Comparison of ENCODE assay signal across 9 cellular contexts in genomic region chr2:150472122-150472899, GRCh38. TPM values are rescaled to one million over a fixed set of nuclear protein-coding genes. Genes with fewer than 3 reads are reported as not detected.
DNase-seq lines count a peak whose midpoint lies in the region; ATAC-seq and TF ChIP-seq lines count a peak whose summit lies in the region.
"Had no signal": no experiment of that assay in that cellular context is flagged by ENCODE, and none has a peak within 500 bp of the region (broad histone marks: within the 10 kb centered on the region; RNA-seq: fewer than 3 reads in every experiment).

No MANE protein-coding gene starts in this region.

- H3K18ac ChIP-seq in IMR-90 (ENCODE audit: low read depth, low read length), result no peak overlapping the region; the same call in 1 of the 2 replicates

- no peak overlapping the region for H3K4me3 ChIP-seq in IMR-90 (ENCODE audit: insufficient read depth, low read depth, low read length)

- H3K4me1 ChIP-seq in IMR-90 (ENCODE audit: control insufficient read depth, insufficient read depth, low read length), result peaks cover 16% of the 10 kb centered on the region

- peak overlapping the region; percentile 44 for H3K27ac ChIP-seq in IMR-90 (ENCODE audit: insufficient read depth, low read length)
- H3K27ac ChIP-seq: KMS-11 had no signal

- 0 out of 2 replicates have a peak overlapping the region, but pooled peaks have one; percentile 29 for H2AK5ac ChIP-seq in IMR-90 (ENCODE audit: low read depth, low read length)

- H3K4me1 Mint-ChIP-seq in neural crest cell, result peaks cover 70% of the 10 kb centered on the region

- no peak overlapping the region for H4K91ac ChIP-seq in IMR-90 (ENCODE audit: insufficient read depth, low read depth, low read length)

- intact Hi-C loops in IMR-90 (cut with micrococcal nuclease), result no loop called here

- peaks cover 31% of the 10 kb centered on the region for H3K9me1 ChIP-seq in IMR-90 (ENCODE audit: insufficient read depth, low read length)

- peak overlapping the region; percentile 1; the same call in 1 of the 2 replicates for H3K9ac ChIP-seq in IMR-90 (ENCODE audit: low read depth, low read length)
- H3K9ac ChIP-seq: KMS-11 had no signal

- in situ Hi-C loops in IMR-90 (cut with MboI; ENCODE audit: low sequenced_read_pairs), result loop anchor here (5.0 to 25.0 kb wide), 3 partner anchors 335 to 875 kb away; no protein-coding TSS in a partner anchor

- TF ChIP-seq POLR2A in IMR-90 (IDR thresholded peaks at IDR 0.05; ENCODE audit: low read depth, low read length), result no peak

- H4K20me1 ChIP-seq in IMR-90 (ENCODE audit: insufficient read depth, low read length), result peaks cover 96% of the 10 kb centered on the region

- H3K36me3 Mint-ChIP-seq in neural crest cell (ENCODE audit: low read depth), result peaks cover 43% of the 10 kb centered on the region

- peaks cover 6 to 61% of the 10 kb centered on the region in 2 experiments; a peak in 3 of 4 replicates for H3K79me1 ChIP-seq in IMR-90 (ENCODE audit: low read depth in 1 of 2, low read length in 2 of 2)

- ATAC-seq in IMR-90 (ENCODE audit: low read depth), result peak; percentile 36

- no peaks in the 10 kb centered on the region for H3K9me3 ChIP-seq in IMR-90 (ENCODE audit: control insufficient read depth, insufficient read depth, low read length)

- dilution Hi-C loops in IMR-90 (cut with HindIII; ENCODE audit: low sequenced_read_pairs, unreplicated experiment), result no loop called here

- no peak overlapping the region for H3K27ac Mint-ChIP-seq in neural crest cell (ENCODE audit: unreplicated experiment)

- POLR2A ChIA-PET in IMR-90 (lab: Charles Lee; ENCODE audit: unreplicated experiment), result interaction anchor here (0.6 kb wide), 1 partner anchor 885 kb away, joined by 7 read pairs; no protein-coding TSS in a partner anchor

- H3K4ac ChIP-seq in IMR-90 (ENCODE audit: low read depth, low read length), result peak overlapping the region; percentile 65

- H3K27me3 Mint-ChIP-seq in neural crest cell (ENCODE audit: low read depth), result no peaks in the 10 kb centered on the region

- no CpG with 5 or more reads among the region's 5 CpGs for WGBS in IMR-90 (ENCODE audit: extremely low coverage in 2 of 2, insufficient read length in 1 of 2), 2 experiments

- H2BK5ac ChIP-seq in IMR-90 (ENCODE audit: low read depth, low read length, poor library complexity, severe bottlenecking), result peak overlapping the region; percentile 62

- no peak overlapping the region for H3K56ac ChIP-seq in IMR-90 (ENCODE audit: extremely low read depth, insufficient read depth, low read length)

- no peak overlapping the region for H2BK15ac ChIP-seq in IMR-90 (ENCODE audit: low read depth, low read length)

- CTCF ChIA-PET in IMR-90 (lab: Yijun Ruan, JAX), result no interaction called here

- H3K23ac ChIP-seq in IMR-90 (ENCODE audit: low read depth, low read length), result peak overlapping the region; percentile 66

- no peak overlapping the region for H2AFZ ChIP-seq in IMR-90 (replicated peaks; ENCODE audit: low read length, poor library complexity)

- no peak for TF ChIP-seq CTCF in IMR-90 (conservative IDR thresholded peaks at IDR 0.05; ENCODE audit: low read depth, low read length)
- TF ChIP-seq CTCF in neural crest cell (conservative IDR thresholded peaks at IDR 0.05), result no peak

- peak; percentile 64 for DNase-seq in GM03348 (ENCODE audit: low spot score)
- DNase-seq in IMR-90, result peak; percentile 87
- DNase-seq in dermis blood vessel endothelial cell, result peak; percentile 72
- no peak for DNase-seq in neural crest cell (ENCODE audit: low read depth, low spot score)
- no peak for DNase-seq in NCI-H187 (lab: John Stamatoyannopoulos, UW)
- no peak for DNase-seq in activated CD8-positive, alpha-beta memory T cell treated with anti-CD3 and anti-CD28 coated beads, Interleukin-2, amount 50 U/mL, for 48 hours
- no peak for DNase-seq in HuH-7.5 (ENCODE audit: low spot score)
- no peak for DNase-seq in midbrain (lab: John Stamatoyannopoulos, UW)

- BruUV-seq in IMR-90 (replicated peaks; lab: Mats Ljungman, UMichigan), result no TSS peak

- no peaks in the 10 kb centered on the region for H3K27me3 ChIP-seq in IMR-90 (ENCODE audit: control insufficient read depth, insufficient read depth, low read length)

- peak overlapping the region; percentile 23; the same call in 1 of the 2 replicates for H2BK20ac ChIP-seq in IMR-90 (ENCODE audit: low read depth, low read length)

- no peak overlapping the region for H2AK9ac ChIP-seq in IMR-90 (replicated peaks; ENCODE audit: low read depth, low read length, poor library complexity)

- peaks cover 68% of the 10 kb centered on the region for H3K36me3 ChIP-seq in IMR-90 (ENCODE audit: control insufficient read depth, insufficient read depth, low read length)

- H4K8ac ChIP-seq in IMR-90 (ENCODE audit: low read depth in 2 of 2, low read length in 2 of 2), result peak overlapping the region in 1 of 2 experiments; percentile 52; a peak in 2 of 4 replicates

- peak overlapping the region; percentile 2 for H3K4me2 ChIP-seq in IMR-90 (ENCODE audit: low read depth, low read length)
- H3K4me2 ChIP-seq: KMS-11 had no signal

- H3K14ac ChIP-seq in IMR-90 (replicated peaks; ENCODE audit: low read depth, low read length), result 0 out of 2 replicates have a peak overlapping the region, but pooled peaks have one; percentile 11

- no peak for TF ChIP-seq RAD21 in IMR-90 (IDR thresholded peaks at IDR 0.05; ENCODE audit: low read length)

- H3K9me3 Mint-ChIP-seq in neural crest cell, result no peaks in the 10 kb centered on the region

- H2BK120ac ChIP-seq in IMR-90 (ENCODE audit: low read depth, low read length), result peak overlapping the region; percentile 23

- H3K4me3 Mint-ChIP-seq in neural crest cell, result peak overlapping the region; percentile 10

- 0 out of 2 replicates have a peak overlapping the region, but pooled peaks have one; percentile 2 for H4K5ac ChIP-seq in IMR-90 (ENCODE audit: low read depth, low read length)

TF ChIP-seq in IMR-90, 13 proteins besides CTCF, POLR2A, EP300 and RAD21:
- no peak for TF ChIP-seq CEBPB (IDR thresholded peaks at IDR 0.05; ENCODE audit: low read depth, low read length)
- no peak for TF ChIP-seq RCOR1 (IDR thresholded peaks at IDR 0.05; ENCODE audit: insufficient replicate concordance, low read length)
- no peak for TF ChIP-seq USF2 (IDR thresholded peaks at IDR 0.05; ENCODE audit: low read depth, low read length)
- TF ChIP-seq BHLHE40 (IDR thresholded peaks at IDR 0.05; ENCODE audit: low read depth, low read length), result peak; percentile 26; the same call in 1 of the 2 replicates
- peak; percentile 15; the same call in 1 of the 2 replicates for TF ChIP-seq FOS (IDR thresholded peaks at IDR 0.05; ENCODE audit: low read depth, low read length)

RNA-seq across cellular contexts. Expression of gene RND3, which starts 15.2 kb away (rescaled TPM):
- 331 and 449 TPM in 2 replicates for total RNA-seq in IMR-90 (2012; rRNA removed)
- polyA plus RNA-seq in IMR-90 (2012; rRNA removed), result 111 and 136 TPM in 2 replicates
- 23.5 and 27.4 TPM in 2 replicates for polyA plus RNA-seq in IMR-90 (2012; cell fraction: cytosol; rRNA removed)
- polyA plus RNA-seq in IMR-90 (2012; cell fraction: nucleus; rRNA removed; ENCODE audit: low replicate concordance), result 14.3 and 120 TPM in 2 replicates
- total RNA-seq in dermis blood vessel endothelial cell, result 53.1 and 66.5 TPM in 2 replicates
- total RNA-seq in neural crest cell, result 49.7 and 54.3 TPM in 2 replicates

Comparison
In these comparisons a context has a peak if more than half of its experiments do, and no peak if none do; other contexts are left out.
1. DNase-seq: peak in GM03348 (single experiment), IMR-90 (single experiment) and dermis blood vessel endothelial cell (single experiment); none in neural crest cell (single experiment), NCI-H187 (0 of 2), activated CD8-positive, alpha-beta memory T cell treated with anti-CD3 and anti-CD28 coated beads, Interleukin-2, amount 50 U/mL, for 48 hours (single experiment), HuH-7.5 (single experiment) and midbrain (single experiment).